ENCODE assay signal across 28 cellular contexts in genomic region chr13:66009241-66009640, GRCh38.
"Had no signal": no experiment of that assay in that cellular context is flagged by ENCODE, and none has a peak within 500 bp of the region (broad histone marks: within the 10 kb centered on the region; RNA-seq: fewer than 3 reads in every experiment).

No MANE protein-coding gene starts in this region.

- H3K27me3 ChIP-seq: brain microvascular endothelial cell, esophagus muscularis mucosa, foreskin keratinocyte, gastrocnemius medialis had no signal

- DNase-seq: activated CD4-positive, alpha-beta memory T cell treated with anti-CD3 and anti-CD28 coated beads for 36 hours; activated CD4-positive, alpha-beta T cell treated with anti-CD3 and anti-CD28 coated beads for 36 hours; activated CD4-positive, alpha-beta T cell treated with anti-CD3 and anti-CD28 coated beads, Interleukin-2, amount 10 ng/mL, durations not matched to agents 24 days and 14 days; activated CD4-positive, CD25-positive, alpha-beta regulatory T cell; activated CD4-positive, CD25-positive, alpha-beta regulatory T cell treated with anti-CD3 and anti-CD28 coated beads, Interleukin-2, amount 50 U/mL, for 72 hours; activated CD8-positive, alpha-beta memory T cell treated with anti-CD3 and anti-CD28 coated beads, Interleukin-2, amount 10 ng/mL, durations not matched to agents 7 days and 5 days; activated CD8-positive, alpha-beta memory T cell treated with anti-CD3 and anti-CD28 coated beads, Interleukin-2, amount 50 U/mL, for 4 hours; activated CD8-positive, alpha-beta T cell treated with anti-CD3 and anti-CD28 coated beads, Interleukin-2, amount 10 ng/mL, durations not matched to agents 7 days and 5 days; activated effector memory CD4-positive, alpha-beta T cell treated with anti-CD3 and anti-CD28 coated beads, Interleukin-2, amount 50 U/mL, for 16 hours; activated naive CD4-positive, alpha-beta T cell treated with anti-CD3 and anti-CD28 coated beads, Interleukin-2, amount 50 U/mL, for 16 hours; activated naive CD4-positive, alpha-beta T cell treated with Interleukin-2 at 50 U/mL for 16 hours; activated T-cell treated with anti-CD3 and anti-CD28 coated beads, Interleukin-2, amount 50 U/mL, for 1 hour; activated T-cell treated with anti-CD3 and anti-CD28 coated beads, Interleukin-2, amount 50 U/mL, for 48 hours; amniotic stem cell; brain microvascular endothelial cell; cortex of kidney; dermis blood vessel endothelial cell; effector CD4-positive, alpha-beta T cell; effector memory CD8-positive, alpha-beta T cell; erythroblast; foreskin keratinocyte; gastrocnemius medialis; glutamatergic neuron; T-helper 2 cell had no signal

- H3K9me3 ChIP-seq: gastrocnemius medialis had no signal

- H3K36me3 ChIP-seq: brain microvascular endothelial cell, esophagus muscularis mucosa, gastrocnemius medialis had no signal

- H3K27ac ChIP-seq: brain microvascular endothelial cell, esophagus muscularis mucosa, foreskin keratinocyte, gastrocnemius medialis had no signal

- H3K4me3 ChIP-seq: esophagus muscularis mucosa, gastrocnemius medialis had no signal

- ATAC-seq: activated CD4-positive, alpha-beta T cell treated with anti-CD3 and anti-CD28 coated beads for 36 hours; activated CD8-positive, alpha-beta memory T cell treated with anti-CD3 and anti-CD28 coated beads, Interleukin-2, amount 10 ng/mL, durations not matched to agents 7 days and 5 days; activated CD8-positive, alpha-beta T cell treated with anti-CD3 and anti-CD28 coated beads, Interleukin-2, amount 10 ng/mL, durations not matched to agents 7 days and 5 days; effector memory CD8-positive, alpha-beta T cell; foreskin keratinocyte; gastrocnemius medialis had no signal

- H3K4me1 ChIP-seq: esophagus muscularis mucosa, foreskin keratinocyte, gastrocnemius medialis had no signal

- FAIRE-seq: astrocyte, bronchial epithelial cell, colon had no signal
